ENCODE assay signal across 8 cellular contexts in the genomic region with DNA sequence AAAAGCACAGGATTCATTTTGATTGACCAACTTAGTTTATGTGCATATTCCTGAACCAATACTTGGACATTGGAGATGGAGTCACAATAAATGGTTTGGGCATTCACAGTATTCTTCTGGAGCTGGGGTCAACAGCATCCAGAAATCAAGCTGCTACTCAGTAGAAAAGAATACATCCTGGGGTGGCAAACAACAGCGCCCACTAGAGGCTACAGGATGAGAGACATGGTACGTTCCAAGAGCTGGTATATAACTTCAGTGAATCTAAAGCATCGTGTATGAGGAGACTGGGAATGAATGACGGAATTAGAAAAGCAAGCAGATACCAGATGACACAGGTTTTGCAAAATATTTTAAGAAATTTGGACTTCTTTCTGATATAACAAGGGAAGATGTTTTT.
A peak's percentile ranks its signal among the peaks of the same experiment; 100 is the strongest.
DNase-seq lines count a peak whose midpoint lies in the region; ATAC-seq, FAIRE-seq and TF ChIP-seq lines count a peak whose summit lies in the region.

No MANE protein-coding gene starts in this region.

- 4% methylated on average over 4 of the region's 4 CpGs for WGBS in K562 (ENCODE audit: insufficient coverage, low coverage, missing lambda C conversion rate)
- WGBS in suprapubic skin = 81% methylated on average over 4 of the region's 4 CpGs

- TF ChIP-seq RAD21 in K562 (CRISPR knock-in tag; conservative IDR thresholded peaks at IDR 0.05 in 1 of 2, IDR thresholded peaks at IDR 0.05 in 1 of 2) = no peak

- H3K4me3 ChIP-seq in HL-60 (replicated peaks; ENCODE audit: insufficient read depth, low read length) = no peak overlapping the region
- H3K4me3 ChIP-seq in K562 = no peak overlapping the region
- H3K4me3 ChIP-seq in suprapubic skin = no peak overlapping the region

- no peak overlapping the region for H3K4me3 Mint-ChIP-seq in activated naive CD4-positive, alpha-beta T cell treated with anti-CD3 and anti-CD28 coated beads for 36 hours
- no peak overlapping the region for H3K4me3 Mint-ChIP-seq in nephron progenitor cell

- peaks cover 9% of the 10 kb centered on the region for H3K9me3 Mint-ChIP-seq in activated naive CD4-positive, alpha-beta T cell treated with anti-CD3 and anti-CD28 coated beads for 36 hours
- no peaks in the 10 kb centered on the region for H3K9me3 Mint-ChIP-seq in nephron progenitor cell

- H3K27me3 ChIP-seq in HL-60 (ENCODE audit: insufficient read depth, poor library complexity, severe bottlenecking) = no peaks in the 10 kb centered on the region
- H3K27me3 ChIP-seq in K562 (ENCODE audit: control insufficient read depth in 2 of 2, insufficient read depth in 2 of 2, low read length in 2 of 2) = no peaks in the 10 kb centered on the region
- H3K27me3 ChIP-seq in suprapubic skin = no peaks in the 10 kb centered on the region

- H4K20me1 ChIP-seq in K562 (replicated peaks; ENCODE audit: control insufficient read depth, insufficient read depth, low read length) = no peaks in the 10 kb centered on the region

- no peak for TF ChIP-seq EP300 in K562 (IDR thresholded peaks at IDR 0.05; ENCODE audit: low read length)
- TF ChIP-seq EP300 in suprapubic skin (IDR thresholded peaks at IDR 0.05) = no peak

- H3K4me2 ChIP-seq in K562 (ENCODE audit: insufficient read depth, low read length) = no peak overlapping the region

- intact Hi-C loops in activated naive CD4-positive, alpha-beta T cell treated with anti-CD3 and anti-CD28 coated beads for 36 hours (cut with micrococcal nuclease) = no loop called here
- intact Hi-C loops in K562 (cut with micrococcal nuclease) = no loop called here

- H3K36me3 Mint-ChIP-seq in activated naive CD4-positive, alpha-beta T cell treated with anti-CD3 and anti-CD28 coated beads for 36 hours (ENCODE audit: low read depth) = no peaks in the 10 kb centered on the region
- no peaks in the 10 kb centered on the region for H3K36me3 Mint-ChIP-seq in nephron progenitor cell (ENCODE audit: low read depth)

- DNase-seq in activated naive CD4-positive, alpha-beta T cell treated with anti-CD3 and anti-CD28 coated beads for 36 hours = peak; percentile 12
- no peak for DNase-seq in activated naive CD4-positive, alpha-beta T cell treated with Interleukin-2 at 50 U/mL for 16 hours
- DNase-seq in HL-60 (ENCODE audit: low read depth in 1 of 2, low spot score in 1 of 2) (peak in 1 of 2 experiments; percentile 20), K562 (ENCODE audit: extremely low read depth in 1 of 4, low spot score in 3 of 4) (peak; percentile 4 to 25 (median 13)), nephron progenitor cell (peak; percentile 29), pons (ENCODE audit: low spot score) (no peak), suprapubic skin (ENCODE audit: low spot score in 2 of 2) (no peak)

- no peak overlapping the region for H3K9ac ChIP-seq in K562 (ENCODE audit: insufficient read depth in 1 of 2, low read depth in 2 of 2, low read length in 2 of 2)

- no peak overlapping the region for H3K27ac ChIP-seq in HL-60 (replicated peaks)
- no peak overlapping the region for H3K27ac ChIP-seq in K562 (ENCODE audit: extremely low read depth, low read depth, low read length)
- H3K27ac ChIP-seq in suprapubic skin = no peak overlapping the region

- no peak for FAIRE-seq in K562 (lab: Jason Lieb, UNC)

- ATAC-seq in K562 (no peak), GM21515 (IDR thresholded peaks at IDR 0.05; ENCODE audit: unreplicated experiment) (no peak)

- H3K27me3 Mint-ChIP-seq in activated naive CD4-positive, alpha-beta T cell treated with anti-CD3 and anti-CD28 coated beads for 36 hours (ENCODE audit: low read depth) = no peaks in the 10 kb centered on the region
- H3K27me3 Mint-ChIP-seq in nephron progenitor cell (ENCODE audit: low read depth, poor library complexity) = peaks cover 4% of the 10 kb centered on the region

- in situ Hi-C loops in K562 (cut with MboI) = no loop called here

- H2AFZ ChIP-seq in K562 (ENCODE audit: low read depth, low read length) = no peak overlapping the region

- no peak overlapping the region for H3K27ac Mint-ChIP-seq in activated naive CD4-positive, alpha-beta T cell treated with anti-CD3 and anti-CD28 coated beads for 36 hours
- no peak overlapping the region for H3K27ac Mint-ChIP-seq in nephron progenitor cell

- H3K4me1 Mint-ChIP-seq in activated naive CD4-positive, alpha-beta T cell treated with anti-CD3 and anti-CD28 coated beads for 36 hours (ENCODE audit: low read depth) = no peaks in the 10 kb centered on the region
- H3K4me1 Mint-ChIP-seq in nephron progenitor cell = peaks cover 22% of the 10 kb centered on the region

- H3K9me3 ChIP-seq in K562 (replicated peaks; ENCODE audit: control insufficient read depth, insufficient read depth, low read depth, low read length) (0 out of 2 replicates have a peak, but pooled peaks cover 2% of the 10 kb centered on the region), suprapubic skin (no peaks in the 10 kb centered on the region)

- peak; percentile 55 for TF ChIP-seq CTCF in HL-60 (IDR thresholded peaks at IDR 0.05; ENCODE audit: insufficient read depth, low read length)
- TF ChIP-seq CTCF in K562 (IDR thresholded peaks at IDR 0.05 in 2 of 3, conservative IDR thresholded peaks at IDR 0.05 in 1 of 3; ENCODE audit: insufficient read depth in 2 of 3, low read depth in 1 of 3, low read length in 3 of 3) = peak in 2 of 3 experiments; percentile 17 to 31; a peak in 1 of 6 replicates
- TF ChIP-seq CTCF in nephron progenitor cell (IDR thresholded peaks at IDR 0.05) = peak; percentile 61
- no peak for TF ChIP-seq CTCF in suprapubic skin (IDR thresholded peaks at IDR 0.05)

- POLR2A ChIA-PET in K562 (lab: Yijun Ruan, JAX) = no interaction called here

- H3K79me2 ChIP-seq in K562 (ENCODE audit: control insufficient read depth, insufficient read depth, low read length) = no peaks in the 10 kb centered on the region

- CTCF ChIA-PET in activated naive CD4-positive, alpha-beta T cell treated with anti-CD3 and anti-CD28 coated beads for 36 hours (lab: Charles Lee) = no interaction called here
- CTCF ChIA-PET in K562 (lab: Yijun Ruan, JAX; ENCODE audit: low intra/inter-chr PET ratio) = interaction anchor here (0.6 kb wide), 1 partner anchor 126 kb away, joined by 3 read pairs; no protein-coding TSS in a partner anchor

- BruUV-seq in K562 (replicated peaks; lab: Mats Ljungman, UMichigan) = no TSS peak

- H3K36me3 ChIP-seq in K562 (ENCODE audit: control insufficient read depth, insufficient read depth, low read length) (no peaks in the 10 kb centered on the region), suprapubic skin (no peaks in the 10 kb centered on the region)

- no peaks in the 10 kb centered on the region for H3K9me1 ChIP-seq in K562 (ENCODE audit: control insufficient read depth, insufficient read depth, low read length)

- no peaks in the 10 kb centered on the region for H3K4me1 ChIP-seq in K562 (replicated peaks in 1 of 2; ENCODE audit: control insufficient read depth in 2 of 2, insufficient read depth in 2 of 2, low read length in 2 of 2)
- no peaks in the 10 kb centered on the region for H3K4me1 ChIP-seq in suprapubic skin

- TF ChIP-seq POLR2A in K562 (conservative IDR thresholded peaks at IDR 0.05) (no peak), suprapubic skin (IDR thresholded peaks at IDR 0.05) (no peak)

TF ChIP-seq in K562, 482 proteins besides CTCF, POLR2A, EP300 and RAD21:
- TF ChIP-seq ZBTB7A (IDR thresholded peaks at IDR 0.05; ENCODE audit: borderline replicate concordance, control insufficient read depth, low read depth, low read length) (no peak), ZNF121 (CRISPR knock-in tag; conservative IDR thresholded peaks at IDR 0.05) (no peak), DEAF1 (CRISPR knock-in tag; IDR thresholded peaks at IDR 0.05) (no peak), MITF (IDR thresholded peaks at IDR 0.05) (no peak)
- TF ChIP-seq, protein P1, sequence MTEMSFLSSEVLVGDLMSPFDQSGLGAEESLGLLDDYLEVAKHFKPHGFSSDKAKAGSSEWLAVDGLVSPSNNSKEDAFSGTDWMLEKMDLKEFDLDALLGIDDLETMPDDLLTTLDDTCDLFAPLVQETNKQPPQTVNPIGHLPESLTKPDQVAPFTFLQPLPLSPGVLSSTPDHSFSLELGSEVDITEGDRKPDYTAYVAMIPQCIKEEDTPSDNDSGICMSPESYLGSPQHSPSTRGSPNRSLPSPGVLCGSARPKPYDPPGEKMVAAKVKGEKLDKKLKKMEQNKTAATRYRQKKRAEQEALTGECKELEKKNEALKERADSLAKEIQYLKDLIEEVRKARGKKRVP (CRISPR knock-in tag; IDR thresholded peaks at IDR 0.05) = no peak

Comparison
In these comparisons a context has a peak if more than half of its experiments do, and no peak if none do; other contexts are left out.
1. DNase-seq: peak in activated naive CD4-positive, alpha-beta T cell treated with anti-CD3 and anti-CD28 coated beads for 36 hours (single experiment), K562 (4 of 4) and nephron progenitor cell (single experiment); none in activated naive CD4-positive, alpha-beta T cell treated with Interleukin-2 at 50 U/mL for 16 hours (single experiment), pons (single experiment) and suprapubic skin (0 of 2).
2. CTCF ChIP-seq: peak in HL-60 (single experiment), K562 (2 of 3) and nephron progenitor cell (single experiment); none in suprapubic skin (0 of 2).